9 cellular contexts compared by ENCODE assay signal in genomic region chr20:31594558-31595379, GRCh38. TPM values are rescaled to one million over a fixed set of nuclear protein-coding genes. Genes with fewer than 3 reads are reported as not detected.
DNase-seq lines count a peak whose midpoint lies in the region; ATAC-seq, FAIRE-seq and TF ChIP-seq lines count a peak whose summit lies in the region.
"Had no signal": no experiment of that assay in that cellular context is flagged by ENCODE, and none has a peak within 500 bp of the region (broad histone marks: within the 10 kb centered on the region; RNA-seq: fewer than 3 reads in every experiment).

No MANE protein-coding gene starts in this region.

- TF ChIP-seq POLR2A in uterus (IDR thresholded peaks at IDR 0.05) = no peak

- peaks cover 5% of the 10 kb centered on the region for H3K27me3 Mint-ChIP-seq in activated CD4-positive, alpha-beta T cell treated with anti-CD3 and anti-CD28 coated beads, Interleukin-2, amount 10 ng/mL, durations not matched to agents 24 days and 14 days
- no peaks in the 10 kb centered on the region for H3K27me3 Mint-ChIP-seq in activated CD4-positive, alpha-beta T cell treated with anti-CD3 and anti-CD28 coated beads for 36 hours

- peak overlapping the region; percentile 1 for H3K27ac Mint-ChIP-seq in activated CD4-positive, alpha-beta T cell treated with anti-CD3 and anti-CD28 coated beads, Interleukin-2, amount 10 ng/mL, durations not matched to agents 24 days and 14 days
- no peak overlapping the region for H3K27ac Mint-ChIP-seq in activated CD4-positive, alpha-beta T cell treated with anti-CD3 and anti-CD28 coated beads for 36 hours

- no peak for ATAC-seq in activated CD4-positive, alpha-beta T cell treated with anti-CD3 and anti-CD28 coated beads for 36 hours
- no peak for ATAC-seq in GM21526 (IDR thresholded peaks at IDR 0.05; ENCODE audit: low FRiP score, unreplicated experiment)

- WGBS in esophagus, 2 donors = 74 to 75% methylated on average over 11 of the region's 11 CpGs
- whole genome bisulfite sequencing in mesodermal cell (ENCODE audit: insufficient coverage in 2 of 2), 2 experiments = 79 to 97% methylated on average over 4 to 6 of the region's 11 CpGs

- no peak for DNase-seq in activated CD4-positive, alpha-beta T cell treated with anti-CD3 and anti-CD28 coated beads, Interleukin-2, amount 10 ng/mL, durations not matched to agents 24 days and 14 days
- no peak for DNase-seq in activated CD4-positive, alpha-beta T cell treated with anti-CD3 and anti-CD28 coated beads for 36 hours
- DNase-seq in uterus = peak in 1 of 2 donors; percentile 56
- DNase-seq in RCC 7860 (ENCODE audit: low spot score) = no peak
- no peak for DNase-seq in HPDE6-E6E7 (ENCODE audit: extremely low spot score)
- DNase-seq: activated effector memory CD4-positive, alpha-beta T cell treated with anti-CD3 and anti-CD28 coated beads, Interleukin-2, amount 50 U/mL, for 16 hours had no signal

- POLR2A ChIA-PET in activated CD4-positive, alpha-beta T cell treated with anti-CD3 and anti-CD28 coated beads for 36 hours (lab: Charles Lee) = interaction anchor here (0.9 kb wide), 1 partner anchor 22 kb away, joined by 3 read pairs; no protein-coding TSS in a partner anchor

- CTCF ChIA-PET in activated CD4-positive, alpha-beta T cell treated with anti-CD3 and anti-CD28 coated beads for 36 hours (lab: Charles Lee) = interaction anchor here (1.2 kb wide), 1 partner anchor 18 kb away, joined by 3 read pairs; no protein-coding TSS in a partner anchor

- H3K36me3 Mint-ChIP-seq in activated CD4-positive, alpha-beta T cell treated with anti-CD3 and anti-CD28 coated beads, Interleukin-2, amount 10 ng/mL, durations not matched to agents 24 days and 14 days (ENCODE audit: low read depth) = no peaks in the 10 kb centered on the region
- H3K36me3 Mint-ChIP-seq in activated CD4-positive, alpha-beta T cell treated with anti-CD3 and anti-CD28 coated beads for 36 hours (ENCODE audit: low read depth) = no peaks in the 10 kb centered on the region

- no peak overlapping the region for H3K4me3 Mint-ChIP-seq in activated CD4-positive, alpha-beta T cell treated with anti-CD3 and anti-CD28 coated beads, Interleukin-2, amount 10 ng/mL, durations not matched to agents 24 days and 14 days
- H3K4me3 Mint-ChIP-seq in activated CD4-positive, alpha-beta T cell treated with anti-CD3 and anti-CD28 coated beads for 36 hours = no peak overlapping the region

- H3K9me3 ChIP-seq in esophagus (ENCODE audit: control insufficient read depth in 2 of 2, insufficient read depth in 1 of 2, low read depth in 1 of 2, low read length in 1 of 2) = no peaks in the 10 kb centered on the region
- H3K9me3 ChIP-seq in mesodermal cell (ENCODE audit: control insufficient read depth, low read length) = no peaks in the 10 kb centered on the region
- H3K9me3 ChIP-seq in uterus = no peaks in the 10 kb centered on the region

- peak overlapping the region; percentile 95 to 99 for H3K27ac ChIP-seq in esophagus (ENCODE audit: low read depth in 2 of 2, low read length in 1 of 2)
- H3K27ac ChIP-seq in mesodermal cell (ENCODE audit: low read depth, low read length, severe bottlenecking) = peak overlapping the region; percentile 93
- H3K27ac ChIP-seq in uterus = peak overlapping the region; percentile 34 to 48

- H3K36me3 ChIP-seq in esophagus (ENCODE audit: control insufficient read depth in 2 of 2, insufficient read depth in 2 of 2, low read length in 1 of 2) (no peaks in the 10 kb centered on the region), mesodermal cell (ENCODE audit: control insufficient read depth, insufficient read depth, low read length) (no peaks in the 10 kb centered on the region), uterus (no peaks in the 10 kb centered on the region)

- H3K4me1 ChIP-seq in esophagus (ENCODE audit: control insufficient read depth in 2 of 2, insufficient read depth in 2 of 2, low read length in 1 of 2) = peaks cover 3 to 22% of the 10 kb centered on the region in 2 donors
- H3K4me1 ChIP-seq in mesodermal cell (ENCODE audit: control insufficient read depth, insufficient read depth, low read length, poor library complexity, severe bottlenecking) = peaks cover 17% of the 10 kb centered on the region
- no peaks in the 10 kb centered on the region for H3K4me1 ChIP-seq in uterus

- H3K4me1 Mint-ChIP-seq in activated CD4-positive, alpha-beta T cell treated with anti-CD3 and anti-CD28 coated beads, Interleukin-2, amount 10 ng/mL, durations not matched to agents 24 days and 14 days = no peaks in the 10 kb centered on the region
- H3K4me1 Mint-ChIP-seq in activated CD4-positive, alpha-beta T cell treated with anti-CD3 and anti-CD28 coated beads for 36 hours = no peaks in the 10 kb centered on the region

- FAIRE-seq in RCC 7860 (lab: Jason Lieb, UNC) = no peak

- TF ChIP-seq CTCF in uterus (IDR thresholded peaks at IDR 0.05) = no peak

- intact Hi-C loops in activated CD4-positive, alpha-beta T cell treated with anti-CD3 and anti-CD28 coated beads, Interleukin-2, amount 10 ng/mL, durations not matched to agents 24 days and 14 days (cut with micrococcal nuclease) = no loop called here
- intact Hi-C loops in activated CD4-positive, alpha-beta T cell treated with anti-CD3 and anti-CD28 coated beads for 36 hours (cut with DNase I, micrococcal nuclease) = no loop called here
- intact Hi-C loops in uterus (cut with DNase I; ENCODE audit: low total_unique reads) = no loop called here

- H3K4me3 ChIP-seq in esophagus (ENCODE audit: low read depth in 1 of 2, low read length in 2 of 2) (no peak overlapping the region), mesodermal cell (ENCODE audit: extremely low read depth, insufficient read depth, low read length, poor library complexity, severe bottlenecking) (no peak overlapping the region), uterus (no peak overlapping the region)

- H3K27me3 ChIP-seq in esophagus (ENCODE audit: control insufficient read depth in 1 of 2, insufficient read depth in 2 of 2, low read length in 2 of 2) (no peaks in the 10 kb centered on the region), uterus (no peaks in the 10 kb centered on the region)

- H3K9me3 Mint-ChIP-seq in activated CD4-positive, alpha-beta T cell treated with anti-CD3 and anti-CD28 coated beads, Interleukin-2, amount 10 ng/mL, durations not matched to agents 24 days and 14 days = no peaks in the 10 kb centered on the region
- H3K9me3 Mint-ChIP-seq in activated CD4-positive, alpha-beta T cell treated with anti-CD3 and anti-CD28 coated beads for 36 hours (ENCODE audit: low read depth) = no peaks in the 10 kb centered on the region

RNA-seq across cellular contexts. Expression of gene ID1, which starts 10.3 kb away (rescaled TPM):
- 2.7 and 2.9 TPM in 2 replicates for total RNA-seq in activated CD4-positive, alpha-beta T cell treated with anti-CD3 and anti-CD28 coated beads, Interleukin-2, amount 10 ng/mL, durations not matched to agents 24 days and 14 days
- 1 to 10 TPM; 2.2 to 3.5 TPM for total RNA-seq in activated CD4-positive, alpha-beta T cell treated with anti-CD3 and anti-CD28 coated beads for 36 hours
- 100 to 1,000 TPM; 158 to 489 TPM for polyA plus RNA-seq in esophagus
- 455 TPM for polyA plus RNA-seq in mesodermal cell (2013, experiment 1 of 2)
- polyA plus RNA-seq in mesodermal cell (2013, experiment 2 of 2) = 320 TPM
- total RNA-seq in uterus = 100 to 1,000 TPM; 364 to 646 (median 505) TPM

RNA-seq across cellular contexts. Expression of gene COX4I2, which starts 42.9 kb away (rescaled TPM):
- not detected in 2 replicates for total RNA-seq in activated CD4-positive, alpha-beta T cell treated with anti-CD3 and anti-CD28 coated beads, Interleukin-2, amount 10 ng/mL, durations not matched to agents 24 days and 14 days
- total RNA-seq in activated CD4-positive, alpha-beta T cell treated with anti-CD3 and anti-CD28 coated beads for 36 hours = not detected
- polyA plus RNA-seq in esophagus = 1 to 10 TPM; 2.6 to 3.8 TPM
- polyA plus RNA-seq in mesodermal cell (2013, experiment 1 of 2) = not detected
- not detected for polyA plus RNA-seq in mesodermal cell (2013, experiment 2 of 2)
- 1 to 10 TPM in 2 of 4 donors, not detected in 2; 5.1 to 8.4 TPM for total RNA-seq in uterus

Comparison
In these comparisons a context has a peak if more than half of its experiments do, and no peak if none do; other contexts are left out.
1. H3K27ac ChIP-seq: peak in every context shown above with its lines; median percentile 97 in esophagus; 93 in mesodermal cell; 41 in uterus.
2. RNA of gene ID1, which starts 10.3 kb away (total RNA-seq): 364 to 646 TPM in uterus; 2.2 to 3.5 TPM in activated CD4-positive, alpha-beta T cell treated with anti-CD3 and anti-CD28 coated beads for 36 hours and 2.7 to 2.9 TPM in activated CD4-positive, alpha-beta T cell treated with anti-CD3 and anti-CD28 coated beads, Interleukin-2, amount 10 ng/mL, durations not matched to agents 24 days and 14 days; every median in the first group is over 10 times any median in the second.